In genomic region chr16:70713342-70713741, GRCh38 we compare ENCODE assay signal across 1 cellular context.
TF ChIP-seq lines count a peak whose summit lies in the region.

No MANE protein-coding gene starts in this region.

TF ChIP-seq in H1, 55 proteins besides CTCF, POLR2A, EP300 and RAD21:
- TF ChIP-seq KDM4A (IDR thresholded peaks at IDR 0.05; ENCODE audit: low read depth, low read length, severe bottlenecking) (no peak), CEBPB (IDR thresholded peaks at IDR 0.05; ENCODE audit: low read depth, low read length) (no peak), HDAC6 (IDR thresholded peaks at IDR 0.05; ENCODE audit: low read depth, low read length) (no peak), CHD7 (IDR thresholded peaks at IDR 0.05; ENCODE audit: insufficient replicate concordance, low read length) (no peak), GTF2F1 (IDR thresholded peaks at IDR 0.05; ENCODE audit: borderline replicate concordance, low read depth, low read length) (no peak), EZH2 (IDR thresholded peaks at IDR 0.05; ENCODE audit: low read depth, low read length, severe bottlenecking) (no peak), HDAC2 (IDR thresholded peaks at IDR 0.05; ENCODE audit: borderline replicate concordance in 1 of 2, low read depth in 2 of 2, low read length in 2 of 2) (no peak), E2F6 (IDR thresholded peaks at IDR 0.05) (no peak), ATF3 (IDR thresholded peaks at IDR 0.05; ENCODE audit: insufficient read depth, low read depth, low read length) (no peak), ZNF274 (IDR thresholded peaks at IDR 0.05; ENCODE audit: borderline replicate concordance, extremely low read depth, low read length) (no peak), JUN (IDR thresholded peaks at IDR 0.05; ENCODE audit: low read depth, low read length) (no peak), PHF8 (conservative IDR thresholded peaks at IDR 0.05; ENCODE audit: low read depth, low read length) (no peak), TEAD4 (IDR thresholded peaks at IDR 0.05; ENCODE audit: low read depth, low read length) (no peak), SP2 (IDR thresholded peaks at IDR 0.05; ENCODE audit: low read length) (no peak), CBX8 (IDR thresholded peaks at IDR 0.05; ENCODE audit: borderline replicate concordance, low read depth, low read length) (no peak), NRF1 (IDR thresholded peaks at IDR 0.05; ENCODE audit: low read depth, low read length) (no peak), USF2 (IDR thresholded peaks at IDR 0.05; ENCODE audit: low read length) (no peak), GABPA (IDR thresholded peaks at IDR 0.05; ENCODE audit: borderline replicate concordance, insufficient read depth, low read length) (no peak), CREB1 (IDR thresholded peaks at IDR 0.05) (no peak), YY1 (IDR thresholded peaks at IDR 0.05; ENCODE audit: low read depth, low read length) (no peak)
